5 cellular contexts compared by ENCODE assay signal in genomic region chr9:131344931-131345535, GRCh38. TPM values are rescaled to one million over a fixed set of nuclear protein-coding genes. Genes with fewer than 3 reads are reported as not detected.
"Had no signal": no experiment of that assay in that cellular context is flagged by ENCODE, and none has a peak within 500 bp of the region (broad histone marks: within the 10 kb centered on the region; RNA-seq: fewer than 3 reads in every experiment).

No MANE protein-coding gene starts in this region.

RNA-seq across cellular contexts. Expression of gene PLPP7, which starts 55.5 kb away (rescaled TPM):
- total RNA-seq: activated CD4-positive, alpha-beta memory T cell treated with anti-CD3 and anti-CD28 coated beads for 36 hours; activated T-cell treated with anti-CD3 and anti-CD28 coated beads, Interleukin-2, amount 50 U/mL, for 4 hours; activated T-helper 1 cell treated with anti-CD3 and anti-CD28 coated beads, Interleukin-12 subunit alpha, Interleukin-12 subunit beta, Interleukin-2, Interleukin-4 antibody, amounts not matched to agents 30 ng/mL and 10 ng/mL and 1 ng/mL, durations not matched to agents 14 hours and 24 hours and 36 hours; activated T-helper 17 cell treated with anti-CD3 and anti-CD28 coated beads, Interleukin-2, amount 50 U/mL, for 72 hours; bronchial epithelial cell had no signal
